ENCODE assay signal across 26 cellular contexts in genomic region chr1:226982451-226983177, GRCh38. TPM values are rescaled to one million over a fixed set of nuclear protein-coding genes. Genes with fewer than 3 reads are reported as not detected.
DNase-seq lines count a peak whose midpoint lies in the region; ATAC-seq and TF ChIP-seq lines count a peak whose summit lies in the region.
"Had no signal": no experiment of that assay in that cellular context is flagged by ENCODE, and none has a peak within 500 bp of the region (broad histone marks: within the 10 kb centered on the region; RNA-seq: fewer than 3 reads in every experiment).

No MANE protein-coding gene starts in this region.

- H3K9ac ChIP-seq in endodermal cell (ENCODE audit: extremely low read depth, low read length, poor library complexity, severe bottlenecking), result no peak overlapping the region
- peak overlapping the region in 1 of 3 donors; percentile 85 for H3K9ac ChIP-seq in skeletal muscle tissue (ENCODE audit: low read depth in 1 of 3, low read length in 3 of 3)
- H3K9ac ChIP-seq: KMS-11 had no signal

- peak; percentile 20 for DNase-seq in activated T-cell treated with anti-CD3 and anti-CD28 coated beads, Interleukin-2, amount 50 U/mL, for 24 hours
- DNase-seq in activated T-cell treated with anti-CD3 and anti-CD28 coated beads for 4 hours (no peak), H7 (peak; percentile 46), endodermal cell (peak; percentile 35), WERI-Rb-1 (no peak), inferior parietal cortex (ENCODE audit: extremely low spot score) (no peak)
- DNase-seq: activated CD4-positive, alpha-beta memory T cell treated with anti-CD3 and anti-CD28 coated beads, Interleukin-2, amount 10 ng/mL, durations not matched to agents 7 days and 5 days; activated gamma-delta T cell; CD4-positive, alpha-beta memory T cell; glutamatergic neuron; islet precursor cell; MG63; NCI-H1105; NCI-H187; stimulated activated naive CD8-positive, alpha-beta T cell treated with anti-CD3 and anti-CD28 coated beads, Interleukin-15, Interleukin-2, amounts not matched to agents 100 U/mL and 50 U/mL, for 24 hours had no signal

- H3K4me3 Mint-ChIP-seq in activated T-cell treated with anti-CD3 and anti-CD28 coated beads, Interleukin-2, amount 50 U/mL, for 24 hours, result no peak overlapping the region
- H3K4me3 Mint-ChIP-seq in endodermal cell, result no peak overlapping the region
- H3K4me3 Mint-ChIP-seq: activated CD4-positive, alpha-beta memory T cell treated with anti-CD3 and anti-CD28 coated beads, Interleukin-2, amount 10 ng/mL, durations not matched to agents 7 days and 5 days; CD4-positive, alpha-beta memory T cell; mesothelial cell of epicardium; T-helper 1 cell treated with Interleukin-12 subunit alpha and Interleukin-12 subunit beta and Interleukin-4 antibody, amounts not matched to agents 30 μg/mL and 1 μg/mL, for 36 hours had no signal

- 95 to 97% methylated on average over 20 to 31 of the region's 31 CpGs for WGBS in endodermal cell (ENCODE audit: insufficient coverage in 1 of 2, insufficient read length in 1 of 2), 2 experiments

- no peak overlapping the region for H3K4me3 ChIP-seq in H7 (ENCODE audit: insufficient read depth, low read depth, low read length)
- no peak overlapping the region for H3K4me3 ChIP-seq in endodermal cell (ENCODE audit: low read length)
- H3K4me3 ChIP-seq in skeletal muscle tissue (ENCODE audit: low read length in 3 of 3), result no peak overlapping the region
- H3K4me3 ChIP-seq in WERI-Rb-1 (ENCODE audit: low read depth, low read length), result no peak overlapping the region
- H3K4me3 ChIP-seq: A549, ascending aorta, cardiac muscle cell, MG63, prostate gland, thoracic aorta had no signal

- ATAC-seq in HG03175 (IDR thresholded peaks at IDR 0.05; ENCODE audit: unreplicated experiment), result no peak
- ATAC-seq: stimulated activated naive CD8-positive, alpha-beta T cell treated with anti-CD3 and anti-CD28 coated beads, Interleukin-15, Interleukin-2, amounts not matched to agents 100 U/mL and 50 U/mL, for 24 hours had no signal

- no peak overlapping the region for H3K27ac ChIP-seq in endodermal cell (ENCODE audit: low read depth, low read length)
- peak overlapping the region; percentile 64 for H3K27ac ChIP-seq in skeletal muscle tissue (ENCODE audit: low read depth, low read length)
- no peak overlapping the region for H3K27ac ChIP-seq in WERI-Rb-1
- H3K27ac ChIP-seq: A549, ascending aorta, cardiac muscle cell, KMS-11, neutrophil, prostate gland, thoracic aorta had no signal

- H3K36me3 ChIP-seq in H7 (replicated peaks; ENCODE audit: control insufficient read depth, insufficient read depth, low read length), result no peaks in the 10 kb centered on the region; the same call in 1 of the 2 replicates
- no peaks in the 10 kb centered on the region for H3K36me3 ChIP-seq in endodermal cell (ENCODE audit: control insufficient read depth, insufficient read depth, low read length)
- peaks cover 67 to 72% (median 68%) of the 10 kb centered on the region in 3 donors for H3K36me3 ChIP-seq in skeletal muscle tissue (ENCODE audit: control insufficient read depth in 3 of 3, insufficient read depth in 3 of 3, low read length in 3 of 3)
- H3K36me3 ChIP-seq in WERI-Rb-1, result no peaks in the 10 kb centered on the region
- H3K36me3 ChIP-seq: cardiac muscle cell had no signal

- H3K9me3 Mint-ChIP-seq in activated T-cell treated with anti-CD3 and anti-CD28 coated beads, Interleukin-2, amount 50 U/mL, for 24 hours, result no peaks in the 10 kb centered on the region
- H3K9me3 Mint-ChIP-seq in endodermal cell, result no peaks in the 10 kb centered on the region
- H3K9me3 Mint-ChIP-seq: activated CD4-positive, alpha-beta memory T cell treated with anti-CD3 and anti-CD28 coated beads, Interleukin-2, amount 10 ng/mL, durations not matched to agents 7 days and 5 days; CD4-positive, alpha-beta memory T cell; mesothelial cell of epicardium; T-helper 1 cell treated with Interleukin-12 subunit alpha and Interleukin-12 subunit beta and Interleukin-4 antibody, amounts not matched to agents 30 μg/mL and 1 μg/mL, for 36 hours had no signal

- H3K27me3 Mint-ChIP-seq in activated T-cell treated with anti-CD3 and anti-CD28 coated beads, Interleukin-2, amount 50 U/mL, for 24 hours, result no peaks in the 10 kb centered on the region
- H3K27me3 Mint-ChIP-seq in endodermal cell (ENCODE audit: insufficient read depth), result no peaks in the 10 kb centered on the region
- H3K27me3 Mint-ChIP-seq: activated CD4-positive, alpha-beta memory T cell treated with anti-CD3 and anti-CD28 coated beads, Interleukin-2, amount 10 ng/mL, durations not matched to agents 7 days and 5 days; CD4-positive, alpha-beta memory T cell had no signal

- peaks cover 57% of the 10 kb centered on the region for H3K36me3 Mint-ChIP-seq in activated T-cell treated with anti-CD3 and anti-CD28 coated beads, Interleukin-2, amount 50 U/mL, for 24 hours (ENCODE audit: low read depth)
- peaks cover 16% of the 10 kb centered on the region for H3K36me3 Mint-ChIP-seq in endodermal cell (ENCODE audit: low read depth)

- no peak overlapping the region for H3K27ac Mint-ChIP-seq in activated T-cell treated with anti-CD3 and anti-CD28 coated beads, Interleukin-2, amount 50 U/mL, for 24 hours
- H3K27ac Mint-ChIP-seq in endodermal cell, result no peak overlapping the region
- H3K27ac Mint-ChIP-seq: activated CD4-positive, alpha-beta memory T cell treated with anti-CD3 and anti-CD28 coated beads, Interleukin-2, amount 10 ng/mL, durations not matched to agents 7 days and 5 days; CD4-positive, alpha-beta memory T cell; mesothelial cell of epicardium; T-helper 1 cell treated with Interleukin-12 subunit alpha and Interleukin-12 subunit beta and Interleukin-4 antibody, amounts not matched to agents 30 μg/mL and 1 μg/mL, for 36 hours had no signal

- no peaks in the 10 kb centered on the region for H3K4me1 ChIP-seq in endodermal cell (ENCODE audit: control insufficient read depth, insufficient read depth, low read length)
- H3K4me1 ChIP-seq in skeletal muscle tissue (ENCODE audit: control insufficient read depth in 3 of 3, insufficient read depth in 3 of 3, low read length in 3 of 3), result peaks cover 84 to 100% (median 97%) of the 10 kb centered on the region in 3 donors
- H3K4me1 ChIP-seq: A549, ascending aorta had no signal

- no peaks in the 10 kb centered on the region for H3K9me3 ChIP-seq in endodermal cell (ENCODE audit: control insufficient read depth, low read length)
- no peaks in the 10 kb centered on the region for H3K9me3 ChIP-seq in skeletal muscle tissue (ENCODE audit: control insufficient read depth in 3 of 3, low read length in 3 of 3)
- H3K9me3 ChIP-seq in WERI-Rb-1 (ENCODE audit: severe bottlenecking), result no peaks in the 10 kb centered on the region
- H3K9me3 ChIP-seq: A549, ascending aorta, MG63, neutrophil, prostate gland, thoracic aorta had no signal

- TF ChIP-seq CTCF in endodermal cell (conservative IDR thresholded peaks at IDR 0.05), result no peak
- no peak for TF ChIP-seq CTCF in WERI-Rb-1 (IDR thresholded peaks at IDR 0.05; ENCODE audit: low read depth, low read length)

- H3K4me1 Mint-ChIP-seq in activated T-cell treated with anti-CD3 and anti-CD28 coated beads, Interleukin-2, amount 50 U/mL, for 24 hours (ENCODE audit: low read depth), result no peaks in the 10 kb centered on the region
- no peaks in the 10 kb centered on the region for H3K4me1 Mint-ChIP-seq in endodermal cell
- H3K4me1 Mint-ChIP-seq: activated CD4-positive, alpha-beta memory T cell treated with anti-CD3 and anti-CD28 coated beads, Interleukin-2, amount 10 ng/mL, durations not matched to agents 7 days and 5 days; CD4-positive, alpha-beta memory T cell; mesothelial cell of epicardium had no signal

- H3K27me3 ChIP-seq in H7 (ENCODE audit: control insufficient read depth, insufficient read depth, low read length) (no peaks in the 10 kb centered on the region), endodermal cell (ENCODE audit: control insufficient read depth, insufficient read depth, low read length, poor library complexity, severe bottlenecking) (no peaks in the 10 kb centered on the region), skeletal muscle tissue (ENCODE audit: control insufficient read depth in 3 of 3, insufficient read depth in 3 of 3, low read length in 3 of 3) (no peaks in the 10 kb centered on the region), WERI-Rb-1 (ENCODE audit: insufficient read depth, low read depth, severe bottlenecking) (no peaks in the 10 kb centered on the region)
- H3K27me3 ChIP-seq: ascending aorta, cardiac muscle cell, MG63, neutrophil had no signal

RNA-seq across cellular contexts. Expression of gene COQ8A, which starts 42.5 kb away (rescaled TPM):
- 35.8 and 52.5 TPM in 2 replicates for total RNA-seq in H7 (2014; rRNA removed; shearing (Covaris generic))
- total RNA-seq in endodermal cell (10 to 100 TPM in 1 of 2 donors, 1 to 10 TPM in 1; 6.6 to 14.9 TPM), skeletal muscle tissue (64.7 TPM)
- polyA plus RNA-seq in endodermal cell (2013, experiment 1 of 2), result 13.1 TPM
- 10.1 TPM for polyA plus RNA-seq in endodermal cell (2013, experiment 2 of 2)

Comparison
In these comparisons a context has a peak if more than half of its experiments do, and no peak if none do; other contexts are left out.
1. DNase-seq: peak in activated T-cell treated with anti-CD3 and anti-CD28 coated beads, Interleukin-2, amount 50 U/mL, for 24 hours (single experiment), H7 (single experiment) and endodermal cell (single experiment); none in activated T-cell treated with anti-CD3 and anti-CD28 coated beads for 4 hours (single experiment), WERI-Rb-1 (single experiment) and inferior parietal cortex (single experiment).